In genomic region chr11:67356551-67356866, GRCh38 we compare ENCODE assay signal across 1 cellular context.
TF ChIP-seq lines count a peak whose summit lies in the region.

No MANE protein-coding gene starts in this region.

TF ChIP-seq in GM12878, 131 proteins besides CTCF, POLR2A, EP300 and RAD21:
- TF ChIP-seq CBX3 (IDR thresholded peaks at IDR 0.05; ENCODE audit: borderline replicate concordance, low read depth) (no peak), GATAD2B (conservative IDR thresholded peaks at IDR 0.05; ENCODE audit: low read depth) (0 out of 2 replicates have a peak, but pooled peaks have one; percentile 13), HDGF (IDR thresholded peaks at IDR 0.05) (peak; percentile 87; the same call in 1 of the 2 replicates)
